ENCODE assay signal across 8 cellular contexts in the genomic region with DNA sequence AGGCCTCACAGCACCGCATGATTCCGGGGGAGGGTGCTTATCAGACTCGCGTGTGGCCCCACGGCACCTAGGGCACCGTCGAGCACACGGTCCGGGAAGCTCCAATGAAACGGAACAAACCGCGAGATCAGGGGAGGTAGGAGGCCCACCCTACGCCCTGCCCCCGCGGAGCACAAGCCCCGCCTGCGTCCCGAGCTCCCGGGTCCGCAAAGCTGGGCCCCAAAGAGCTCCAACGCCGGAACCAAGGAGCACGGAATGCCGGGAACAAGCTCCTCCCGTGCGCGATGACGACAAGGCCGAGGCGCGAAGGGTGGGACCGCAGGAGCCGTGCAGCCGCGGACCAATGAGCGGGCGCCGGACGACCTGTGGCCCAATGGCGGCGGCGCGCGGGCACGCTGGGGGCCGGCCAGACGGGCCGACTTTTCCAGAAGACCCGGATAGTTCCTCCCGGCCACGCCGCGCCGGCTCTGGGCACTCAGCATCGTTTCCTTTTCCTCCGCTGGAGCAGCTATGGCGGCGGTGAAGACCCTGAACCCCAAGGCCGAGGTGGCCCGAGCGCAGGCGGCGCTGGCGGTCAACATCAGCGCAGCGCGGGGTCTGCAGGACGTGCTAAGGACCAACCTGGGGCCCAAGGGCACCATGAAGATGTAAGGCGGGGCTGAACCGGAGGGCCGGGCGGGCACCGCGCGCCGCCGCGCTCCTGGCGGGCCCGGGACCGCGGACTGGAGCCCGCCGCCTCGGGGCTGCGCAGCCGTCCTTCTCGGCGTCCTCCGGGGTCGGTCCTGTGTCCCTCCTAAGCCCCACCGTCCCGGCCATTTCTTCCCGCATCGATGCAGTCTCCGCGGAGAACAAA. TPM values are rescaled to one million over a fixed set of nuclear protein-coding genes. Genes with fewer than 3 reads are reported as not detected.
DNase-seq lines count a peak whose midpoint lies in the region; ATAC-seq lines count a peak whose summit lies in the region.

A gene with protein sequence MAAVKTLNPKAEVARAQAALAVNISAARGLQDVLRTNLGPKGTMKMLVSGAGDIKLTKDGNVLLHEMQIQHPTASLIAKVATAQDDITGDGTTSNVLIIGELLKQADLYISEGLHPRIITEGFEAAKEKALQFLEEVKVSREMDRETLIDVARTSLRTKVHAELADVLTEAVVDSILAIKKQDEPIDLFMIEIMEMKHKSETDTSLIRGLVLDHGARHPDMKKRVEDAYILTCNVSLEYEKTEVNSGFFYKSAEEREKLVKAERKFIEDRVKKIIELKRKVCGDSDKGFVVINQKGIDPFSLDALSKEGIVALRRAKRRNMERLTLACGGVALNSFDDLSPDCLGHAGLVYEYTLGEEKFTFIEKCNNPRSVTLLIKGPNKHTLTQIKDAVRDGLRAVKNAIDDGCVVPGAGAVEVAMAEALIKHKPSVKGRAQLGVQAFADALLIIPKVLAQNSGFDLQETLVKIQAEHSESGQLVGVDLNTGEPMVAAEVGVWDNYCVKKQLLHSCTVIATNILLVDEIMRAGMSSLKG (plus strand): TSS at position 427 of the 853 bp plus-strand sequence. CDS start 84 bp downstream, at position 511.
A gene (minus strand): TSS at position 106 of the 853 bp plus-strand sequence. CDS start 30,232 bp downstream, outside the sequence.

- H3K27me3 Mint-ChIP-seq in IgD-negative memory B cell: no peaks in the 10 kb centered on the region

- no peaks in the 10 kb centered on the region for H3K9me3 Mint-ChIP-seq in IgD-negative memory B cell

- peak within 1 kb of the TSS; percentile 88 to 97 (median 96) for H3K4me3 Mint-ChIP-seq in IgD-negative memory B cell

- H3K27ac ChIP-seq in epithelial cell of prostate: peak within 1 kb of the TSS; percentile 83

- peaks cover 20 to 27% (median 20%) of the 10 kb centered on the region in 3 donors for H3K4me1 Mint-ChIP-seq in IgD-negative memory B cell

- H3K27ac Mint-ChIP-seq in IgD-negative memory B cell: peak within 1 kb of the TSS; percentile 64 to 95 (median 94)

- peak; percentile 96 for DNase-seq in DMS 273 treated with DMSO at 0.1 percent for 48 hours (lab: John Stamatoyannopoulos, UW)
- DNase-seq in OCI-M2 (lab: John Stamatoyannopoulos, UW; ENCODE audit: unreplicated experiment): peak; percentile 54
- peak; percentile 86 for DNase-seq in activated T-cell treated with anti-CD3 and anti-CD28 coated beads for 4 hours
- DNase-seq in epithelial cell of prostate (ENCODE audit: low read depth, low spot score): peak; percentile 86
- DNase-seq in mucosa of gallbladder (ENCODE audit: low spot score): peak; percentile 97
- peak; percentile 76 to 88 for DNase-seq in stimulated activated CD8-positive, alpha-beta memory T cell treated with anti-CD3 and anti-CD28 coated beads, Interleukin-4, amount 100 ng/mL, for 4 hours (ENCODE audit: low read depth in 2 of 2, low spot score in 1 of 2)

- H3K36me3 Mint-ChIP-seq in IgD-negative memory B cell: no peaks in the 10 kb centered on the region

- peak; percentile 93 for ATAC-seq in GM21529 (IDR thresholded peaks at IDR 0.05; ENCODE audit: unreplicated experiment)

RNA-seq across cellular contexts. Expression of the first gene that starts in this region (rescaled TPM):
- polyA plus RNA-seq in IgD-negative memory B cell: 81.6 TPM
- total RNA-seq in mucosa of gallbladder: 87.6 TPM

RNA-seq across cellular contexts. Expression of the second gene that starts in this region (rescaled TPM):
- 5.6 TPM for polyA plus RNA-seq in IgD-negative memory B cell
- total RNA-seq in mucosa of gallbladder: 33.4 TPM

Comparison
In these comparisons a context has a peak if more than half of its experiments do, and no peak if none do; other contexts are left out.
1. Peak in every context shown above with its lines: DNase-seq, ATAC-seq and H3K27ac ChIP-seq.